Comparison of ENCODE assay signal across 8 cellular contexts in genomic region chr1:11935040-11935378, GRCh38. TPM values are rescaled to one million over a fixed set of nuclear protein-coding genes. Genes with fewer than 3 reads are reported as not detected.
DNase-seq lines count a peak whose midpoint lies in the region; ATAC-seq and TF ChIP-seq lines count a peak whose summit lies in the region.

No MANE protein-coding gene starts in this region.

- H3K4me1 ChIP-seq in A673 (ENCODE audit: insufficient read depth, low read length, poor library complexity, severe bottlenecking) (peaks cover 18% of the 10 kb centered on the region), body of pancreas (peaks cover 35% of the 10 kb centered on the region), mesodermal cell (ENCODE audit: control insufficient read depth, insufficient read depth, low read length, poor library complexity, severe bottlenecking) (peaks cover 22% of the 10 kb centered on the region)

- POLR2A ChIA-PET in A673 (lab: Charles Lee; ENCODE audit: low non-redundant PET), result interaction anchor here (0.6 kb wide), 1 partner anchor 26 kb away, joined by 3 read pairs; no protein-coding TSS in a partner anchor

- CTCF ChIA-PET in A673 (lab: Charles Lee), result interaction anchor here (0.6 kb wide), 1 partner anchor 133 kb away, joined by 3 read pairs; no protein-coding TSS in a partner anchor

- H3K36me3 Mint-ChIP-seq in HFFc6 (ENCODE audit: low read depth), result no peaks in the 10 kb centered on the region

- intact Hi-C loops in A673 (cut with micrococcal nuclease; ENCODE audit: unreplicated experiment), result no loop called here
- intact Hi-C loops in body of pancreas (cut with DNase I), result no loop called here

- H3K27ac ChIP-seq in A673 (ENCODE audit: low read depth, low read length, poor library complexity, severe bottlenecking) (peak overlapping the region; percentile 85), body of pancreas (peak overlapping the region; percentile 55 to 83 (median 78)), mesodermal cell (ENCODE audit: low read depth, low read length, severe bottlenecking) (peak overlapping the region; percentile 91)

- no peak for TF ChIP-seq POLR2A in body of pancreas (IDR thresholded peaks at IDR 0.05)

- DNase-seq in A673 (ENCODE audit: low spot score), result no peak
- DNase-seq in HFFc6, result no peak
- no peak for DNase-seq in body of pancreas
- no peak for DNase-seq in GM03348 (ENCODE audit: low spot score)
- DNase-seq in ureter (ENCODE audit: low spot score), result no peak

- no peaks in the 10 kb centered on the region for H3K9me3 Mint-ChIP-seq in HFFc6

- peak overlapping the region; percentile 77 for H3K27ac Mint-ChIP-seq in HFFc6

- H3K4me3 Mint-ChIP-seq in HFFc6, result peak overlapping the region; percentile 91

- H3K9me3 ChIP-seq in A673 (ENCODE audit: low read depth, low read length, poor library complexity, severe bottlenecking), result no peaks in the 10 kb centered on the region
- no peaks in the 10 kb centered on the region for H3K9me3 ChIP-seq in body of pancreas
- H3K9me3 ChIP-seq in mesodermal cell (ENCODE audit: control insufficient read depth, low read length), result no peaks in the 10 kb centered on the region

- peaks cover 39% of the 10 kb centered on the region for H3K4me1 Mint-ChIP-seq in HFFc6 (ENCODE audit: low read depth)

- peaks cover 3% of the 10 kb centered on the region for H3K36me3 ChIP-seq in A673 (ENCODE audit: insufficient read depth, low read length, poor library complexity, severe bottlenecking)
- H3K36me3 ChIP-seq in body of pancreas (replicated peaks in 1 of 2; ENCODE audit: insufficient read depth in 1 of 2, low read depth in 2 of 2), result no peaks in the 10 kb centered on the region
- H3K36me3 ChIP-seq in mesodermal cell (ENCODE audit: control insufficient read depth, insufficient read depth, low read length), result peaks cover 23% of the 10 kb centered on the region

- no peaks in the 10 kb centered on the region for H3K27me3 ChIP-seq in A673 (replicated peaks; ENCODE audit: insufficient read depth, low read depth, low read length, poor library complexity)
- no peaks in the 10 kb centered on the region for H3K27me3 ChIP-seq in body of pancreas

- 0 to 11% methylated on average over 2 to 3 of the region's 3 CpGs for WGBS in body of pancreas, 2 donors
- 29 to 32% methylated on average over 2 to 3 of the region's 3 CpGs for WGBS in mesodermal cell (ENCODE audit: insufficient coverage in 2 of 2), 2 experiments

- H3K27me3 Mint-ChIP-seq in HFFc6 (ENCODE audit: insufficient read depth), result no peaks in the 10 kb centered on the region

- TF ChIP-seq CTCF in A673 (conservative IDR thresholded peaks at IDR 0.05; ENCODE audit: low read depth, low read length) (no peak), HFFc6 (IDR thresholded peaks at IDR 0.05) (no peak), body of pancreas (IDR thresholded peaks at IDR 0.05) (no peak)

- TSS peak; percentile 70 for BruUV-seq in A673 (replicated peaks; lab: Mats Ljungman, UMichigan)

- H3K4me3 ChIP-seq in A673 (ENCODE audit: low read depth, low read length, poor library complexity, severe bottlenecking), result peak overlapping the region; percentile 58
- peak overlapping the region; percentile 63 to 65 for H3K4me3 ChIP-seq in body of pancreas
- peak overlapping the region; percentile 58 for H3K4me3 ChIP-seq in mesodermal cell (ENCODE audit: extremely low read depth, insufficient read depth, low read length, poor library complexity, severe bottlenecking)

- ATAC-seq in body of pancreas, result no peak
- ATAC-seq in HG02588 (IDR thresholded peaks at IDR 0.05; ENCODE audit: unreplicated experiment), result no peak
- ATAC-seq in GM19467 (IDR thresholded peaks at IDR 0.05; ENCODE audit: unreplicated experiment), result no peak

RNA-seq across cellular contexts. Expression of gene PLOD1, which starts 0.5 kb away (rescaled TPM):
- total RNA-seq in A673 (2021) (94.8 and 103 TPM in 2 replicates), body of pancreas (10 to 100 TPM; 30.9 to 39.6 TPM), ureter (54.5 TPM)
- 100 to 1,000 TPM; 294 to 438 (median 315) TPM for total RNA-seq in HFFc6 (2021; fragmentation: NEBNext Ultra II Directional; extraction: Animal tissue kit (Norgen Biotek cat#: 25700))
- 148 TPM for polyA plus RNA-seq in mesodermal cell (2013, experiment 1 of 2)
- polyA plus RNA-seq in mesodermal cell (2013, experiment 2 of 2), result 133 TPM

RNA-seq across cellular contexts. Expression of gene KIAA2013, which starts 8.8 kb away (rescaled TPM):
- total RNA-seq in A673 (2021) (52.4 and 53.4 TPM in 2 replicates), body of pancreas (10 to 100 TPM; 67.7 to 87.0 TPM), ureter (36.6 TPM)
- 10 to 100 TPM; 59.0 to 74.3 (median 66.5) TPM for total RNA-seq in HFFc6 (2021; fragmentation: NEBNext Ultra II Directional; extraction: Animal tissue kit (Norgen Biotek cat#: 25700))
- polyA plus RNA-seq in mesodermal cell (2013, experiment 1 of 2), result 39.0 TPM
- polyA plus RNA-seq in mesodermal cell (2013, experiment 2 of 2), result 33.1 TPM

RNA-seq across cellular contexts. Expression of gene MFN2, which starts 45.2 kb away (rescaled TPM):
- total RNA-seq in A673 (2021) (157 and 160 TPM in 2 replicates), body of pancreas (10 to 100 TPM; 20.1 to 20.8 TPM), ureter (116 TPM)
- total RNA-seq in HFFc6 (2021; fragmentation: NEBNext Ultra II Directional; extraction: Animal tissue kit (Norgen Biotek cat#: 25700)), result 100 to 1,000 TPM in 4 of 6 experiments, 10 to 100 TPM in 2; 92.8 to 112 (median 101) TPM
- 49.3 TPM for polyA plus RNA-seq in mesodermal cell (2013, experiment 1 of 2)
- polyA plus RNA-seq in mesodermal cell (2013, experiment 2 of 2), result 44.0 TPM
